In genomic region chr3:16090711-16091110, GRCh38 we compare ENCODE assay signal across 12 cellular contexts.
"Had no signal": no experiment of that assay in that cellular context is flagged by ENCODE, and none has a peak within 500 bp of the region (broad histone marks: within the 10 kb centered on the region; RNA-seq: fewer than 3 reads in every experiment).

No MANE protein-coding gene starts in this region.

- DNase-seq: activated CD4-positive, alpha-beta T cell treated with anti-CD3 and anti-CD28 coated beads, Interleukin-2, amount 50 U/mL, for 1 hour; activated CD4-positive, CD25-positive, alpha-beta regulatory T cell; activated naive CD4-positive, alpha-beta T cell treated with anti-CD3 and anti-CD28 coated beads, Interleukin-2, amount 50 U/mL, for 16 hours; activated T-cell treated with anti-CD3 and anti-CD28 coated beads for 4 hours; esophagus squamous epithelium; hippocampal formation; stimulated activated CD4-positive, alpha-beta T cell treated with anti-CD3 and anti-CD28 coated beads, Interleukin-2, amount 100 ng/mL, for 48 hours; stimulated activated naive CD8-positive, alpha-beta T cell treated with anti-CD3 and anti-CD28 coated beads, Interleukin-15, Interleukin-2, amounts not matched to agents 100 U/mL and 50 U/mL, for 24 hours had no signal

- H3K9me3 Mint-ChIP-seq: activated T-helper 2 cell treated with anti-CD3 and anti-CD28 coated beads, Interferon-gamma antibody, Interleukin-2, Interleukin-4, amounts not matched to agents 10 μg/mL and 5 μg/mL and 100 μg/mL, durations not matched to agents 14 hours and 24 hours and 36 hours had no signal

- H3K9me3 ChIP-seq: esophagus squamous epithelium, suprapubic skin had no signal

- H3K27me3 ChIP-seq: esophagus squamous epithelium, suprapubic skin had no signal

- ATAC-seq: sciatic nerve; stimulated activated naive CD8-positive, alpha-beta T cell treated with anti-CD3 and anti-CD28 coated beads, Interleukin-15, Interleukin-2, amounts not matched to agents 100 U/mL and 50 U/mL, for 24 hours had no signal

- H3K4me3 ChIP-seq: esophagus squamous epithelium, suprapubic skin had no signal

- FAIRE-seq: bronchial epithelial cell had no signal

- H3K36me3 ChIP-seq: esophagus squamous epithelium, suprapubic skin had no signal

- H3K27ac Mint-ChIP-seq: activated T-helper 2 cell treated with anti-CD3 and anti-CD28 coated beads, Interferon-gamma antibody, Interleukin-2, Interleukin-4, amounts not matched to agents 10 μg/mL and 5 μg/mL and 100 μg/mL, durations not matched to agents 14 hours and 24 hours and 36 hours had no signal

- H3K27ac ChIP-seq: suprapubic skin had no signal
